9 cellular contexts compared by ENCODE assay signal in genomic region chr11:75326439-75326810, GRCh38. TPM values are rescaled to one million over a fixed set of nuclear protein-coding genes. Genes with fewer than 3 reads are reported as not detected.
A peak's percentile ranks its signal among the peaks of the same experiment; 100 is the strongest.
DNase-seq lines count a peak whose midpoint lies in the region; ATAC-seq and TF ChIP-seq lines count a peak whose summit lies in the region.
"Had no signal": no experiment of that assay in that cellular context is flagged by ENCODE, and none has a peak within 500 bp of the region (broad histone marks: within the 10 kb centered on the region; RNA-seq: fewer than 3 reads in every experiment).

No MANE protein-coding gene starts in this region.

- peaks cover 5 to 99% (median 43%) of the 10 kb centered on the region in 3 donors for H3K4me1 ChIP-seq in gastroesophageal sphincter

- ATAC-seq in activated T-cell treated with anti-CD3 and anti-CD28 coated beads, Interleukin-2, amount 50 U/mL, for 4 hours = peak; percentile 59 to 66
- ATAC-seq in gastroesophageal sphincter = no peak
- no peak for ATAC-seq in HG02884 (IDR thresholded peaks at IDR 0.05; ENCODE audit: unreplicated experiment)

- H3K27ac ChIP-seq in gastroesophageal sphincter = peak overlapping the region in 3 of 4 donors; percentile 90 to 98 (median 96)
- H3K27ac ChIP-seq: PC-9 had no signal

- H3K27me3 Mint-ChIP-seq in T-helper 2 cell treated with Interferon-gamma antibody and Interleukin-4, amounts not matched to agents 5 μg/mL and 100 μg/mL, for 36 hours (ENCODE audit: low read depth) = no peaks in the 10 kb centered on the region
- H3K27me3 Mint-ChIP-seq in activated T-cell treated with anti-CD3 and anti-CD28 coated beads, Interleukin-2, amount 50 U/mL, for 4 hours (ENCODE audit: low read depth) = no peaks in the 10 kb centered on the region

- peaks cover 8% of the 10 kb centered on the region for H3K36me3 Mint-ChIP-seq in T-helper 2 cell treated with Interferon-gamma antibody and Interleukin-4, amounts not matched to agents 5 μg/mL and 100 μg/mL, for 36 hours (ENCODE audit: low read depth)
- H3K36me3 Mint-ChIP-seq in activated T-cell treated with anti-CD3 and anti-CD28 coated beads, Interleukin-2, amount 50 U/mL, for 4 hours (ENCODE audit: insufficient read depth) = no peaks in the 10 kb centered on the region

- H3K9me3 Mint-ChIP-seq in T-helper 2 cell treated with Interferon-gamma antibody and Interleukin-4, amounts not matched to agents 5 μg/mL and 100 μg/mL, for 36 hours = no peaks in the 10 kb centered on the region
- H3K9me3 Mint-ChIP-seq in activated T-cell treated with anti-CD3 and anti-CD28 coated beads, Interleukin-2, amount 50 U/mL, for 4 hours = no peaks in the 10 kb centered on the region

- no peak for TF ChIP-seq CTCF in gastroesophageal sphincter (IDR thresholded peaks at IDR 0.05)

- 40 to 65% methylated on average over 3 of the region's 3 CpGs for WGBS in gastroesophageal sphincter (ENCODE audit: low coverage in 1 of 2), 2 donors

- peak overlapping the region; percentile 34 for H3K4me3 Mint-ChIP-seq in T-helper 2 cell treated with Interferon-gamma antibody and Interleukin-4, amounts not matched to agents 5 μg/mL and 100 μg/mL, for 36 hours
- no peak overlapping the region for H3K4me3 Mint-ChIP-seq in activated T-cell treated with anti-CD3 and anti-CD28 coated beads, Interleukin-2, amount 50 U/mL, for 4 hours

- no peak overlapping the region for H3K4me3 ChIP-seq in gastroesophageal sphincter
- H3K4me3 ChIP-seq: PC-9 had no signal

- H3K27ac Mint-ChIP-seq in T-helper 2 cell treated with Interferon-gamma antibody and Interleukin-4, amounts not matched to agents 5 μg/mL and 100 μg/mL, for 36 hours = peak overlapping the region; percentile 77

- peak; percentile 55 for DNase-seq in T-helper 2 cell treated with Interferon-gamma antibody and Interleukin-4, amounts not matched to agents 5 μg/mL and 100 μg/mL, for 36 hours (ENCODE audit: low spot score)
- DNase-seq in T-helper 2 cell (no peak), GDM1 (lab: John Stamatoyannopoulos, UW) (no peak), superior temporal gyrus (ENCODE audit: extremely low spot score) (no peak)
- DNase-seq in activated T-cell treated with anti-CD3 and anti-CD28 coated beads, Interleukin-2, amount 50 U/mL, for 4 hours = no peak
- peak; percentile 61 for DNase-seq in stimulated activated CD8-positive, alpha-beta memory T cell treated with anti-CD3 and anti-CD28 coated beads, Interleukin-4, amount 100 ng/mL, for 48 hours

- TF ChIP-seq POLR2A in gastroesophageal sphincter (IDR thresholded peaks at IDR 0.05) = no peak

- no peaks in the 10 kb centered on the region for H3K27me3 ChIP-seq in gastroesophageal sphincter

- no peaks in the 10 kb centered on the region for H3K9me3 ChIP-seq in gastroesophageal sphincter

- peaks cover 45% of the 10 kb centered on the region for H3K4me1 Mint-ChIP-seq in T-helper 2 cell treated with Interferon-gamma antibody and Interleukin-4, amounts not matched to agents 5 μg/mL and 100 μg/mL, for 36 hours (ENCODE audit: low read depth)
- H3K4me1 Mint-ChIP-seq in activated T-cell treated with anti-CD3 and anti-CD28 coated beads, Interleukin-2, amount 50 U/mL, for 4 hours (ENCODE audit: low read depth) = peaks cover 69% of the 10 kb centered on the region

- no peak for TF ChIP-seq EP300 in gastroesophageal sphincter (IDR thresholded peaks at IDR 0.05)

- H3K36me3 ChIP-seq in gastroesophageal sphincter = peaks cover 0 to 23% of the 10 kb centered on the region in 2 donors

RNA-seq across cellular contexts. Expression of gene ARRB1, which starts 25.0 kb away (rescaled TPM):
- total RNA-seq in activated T-cell treated with anti-CD3 and anti-CD28 coated beads, Interleukin-2, amount 50 U/mL, for 4 hours = 10 to 100 TPM; 16.7 to 25.1 (median 18.8) TPM
- 100 to 1,000 TPM in 1 of 4 donors, 10 to 100 TPM in 3; 72.3 to 120 (median 93.0) TPM for total RNA-seq in gastroesophageal sphincter

Comparison
In these comparisons a context has a peak if more than half of its experiments do, and no peak if none do; other contexts are left out.
1. DNase-seq: peak in T-helper 2 cell treated with Interferon-gamma antibody and Interleukin-4, amounts not matched to agents 5 μg/mL and 100 μg/mL, for 36 hours (single experiment) and stimulated activated CD8-positive, alpha-beta memory T cell treated with anti-CD3 and anti-CD28 coated beads, Interleukin-4, amount 100 ng/mL, for 48 hours (single experiment); none in T-helper 2 cell (0 of 5), activated T-cell treated with anti-CD3 and anti-CD28 coated beads, Interleukin-2, amount 50 U/mL, for 4 hours (single experiment), GDM1 (single experiment) and superior temporal gyrus (single experiment).
2. ATAC-seq: peak in activated T-cell treated with anti-CD3 and anti-CD28 coated beads, Interleukin-2, amount 50 U/mL, for 4 hours (2 of 2); none in gastroesophageal sphincter (single experiment) and HG02884 (single experiment).